Comparison of ENCODE assay signal across 8 cellular contexts in genomic region chr11:33869511-33870422, GRCh38. TPM values are rescaled to one million over a fixed set of nuclear protein-coding genes. Genes with fewer than 3 reads are reported as not detected.
DNase-seq lines count a peak whose midpoint lies in the region; ATAC-seq and TF ChIP-seq lines count a peak whose summit lies in the region.

No MANE protein-coding gene starts in this region.

- POLR2A ChIA-PET in HEK293 (lab: Yijun Ruan, JAX): interaction anchor here (0.7 kb wide), 1 partner anchor 206 kb away, joined by 3 read pairs; no protein-coding TSS in a partner anchor
- POLR2A ChIA-PET in activated naive CD8-positive, alpha-beta T cell treated with anti-CD3 and anti-CD28 coated beads, Interleukin-2, amount 10 ng/mL, durations not matched to agents 7 days and 5 days (lab: Charles Lee): interaction anchor here (1.1 kb wide), 1 partner anchor 24 kb away, joined by 4 read pairs; no protein-coding TSS in a partner anchor

- TF ChIP-seq CTCF in HEK293 (tag by site-specific recombination; IDR thresholded peaks at IDR 0.05): no peak

- ATAC-seq in activated naive CD8-positive, alpha-beta T cell treated with anti-CD3 and anti-CD28 coated beads, Interleukin-2, amount 10 ng/mL, durations not matched to agents 7 days and 5 days (ENCODE audit: low read depth): peak; percentile 57
- ATAC-seq in left ventricle myocardium superior: peak; percentile 84
- ATAC-seq in HG02571 (IDR thresholded peaks at IDR 0.05; ENCODE audit: unreplicated experiment): no peak

- no peaks in the 10 kb centered on the region for H3K36me3 ChIP-seq in HEK293 (ENCODE audit: control insufficient read depth in 2 of 2, insufficient read depth in 1 of 2, low read length in 2 of 2)

- H3K9me3 Mint-ChIP-seq in activated naive CD8-positive, alpha-beta T cell treated with anti-CD3 and anti-CD28 coated beads, Interleukin-2, amount 10 ng/mL, durations not matched to agents 7 days and 5 days: no peaks in the 10 kb centered on the region

- peaks cover 79% of the 10 kb centered on the region for H3K27me3 Mint-ChIP-seq in activated naive CD8-positive, alpha-beta T cell treated with anti-CD3 and anti-CD28 coated beads, Interleukin-2, amount 10 ng/mL, durations not matched to agents 7 days and 5 days

- H3K4me1 ChIP-seq in HEK293 (ENCODE audit: control insufficient read depth, insufficient read depth, low read length): no peaks in the 10 kb centered on the region

- peaks cover 9% of the 10 kb centered on the region for H3K4me1 Mint-ChIP-seq in activated naive CD8-positive, alpha-beta T cell treated with anti-CD3 and anti-CD28 coated beads, Interleukin-2, amount 10 ng/mL, durations not matched to agents 7 days and 5 days

- no peaks in the 10 kb centered on the region for H3K9me3 ChIP-seq in HEK293 (ENCODE audit: control insufficient read depth, insufficient read depth, low read depth, low read length)

- no peaks in the 10 kb centered on the region for H3K36me3 Mint-ChIP-seq in activated naive CD8-positive, alpha-beta T cell treated with anti-CD3 and anti-CD28 coated beads, Interleukin-2, amount 10 ng/mL, durations not matched to agents 7 days and 5 days

- CTCF ChIA-PET in HEK293 (lab: Yijun Ruan, JAX): interaction anchor here (0.7 kb wide), 5 partner anchors 26 to 1049 kb away, joined by 3 read pairs; no protein-coding TSS in a partner anchor

- no peak overlapping the region; the same call in 1 of the 2 replicates for H3K27ac ChIP-seq in HEK293 (ENCODE audit: extremely low read depth, low read depth, low read length)

- peak overlapping the region; percentile 89 for H3K4me3 Mint-ChIP-seq in activated naive CD8-positive, alpha-beta T cell treated with anti-CD3 and anti-CD28 coated beads, Interleukin-2, amount 10 ng/mL, durations not matched to agents 7 days and 5 days

- intact Hi-C loops in left ventricle myocardium superior (cut with micrococcal nuclease): no loop called here

- peak overlapping the region; percentile 46 for H3K4me3 ChIP-seq in HEK293 (ENCODE audit: low read depth, low read length)

- H3K27ac Mint-ChIP-seq in activated naive CD8-positive, alpha-beta T cell treated with anti-CD3 and anti-CD28 coated beads, Interleukin-2, amount 10 ng/mL, durations not matched to agents 7 days and 5 days: no peak overlapping the region

- DNase-seq in GM03348 (ENCODE audit: low spot score) (peak; percentile 60), NCI-H446 (lab: John Stamatoyannopoulos, UW) (peak; percentile 19 to 46), left ventricle myocardium superior (peak; percentile 62), pons (ENCODE audit: low spot score) (peak; percentile 78), amniotic stem cell (lab: John Stamatoyannopoulos, UW) (no peak)
- peak; percentile 51 for DNase-seq in activated naive CD8-positive, alpha-beta T cell treated with anti-CD3 and anti-CD28 coated beads, Interleukin-2, amount 10 ng/mL, durations not matched to agents 7 days and 5 days

TF ChIP-seq in HEK293, 187 proteins besides CTCF, POLR2A, EP300 and RAD21:
- TF ChIP-seq ZBTB6 (tag by site-specific recombination; IDR thresholded peaks at IDR 0.05) (peak; percentile 82; the same call in 1 of the 2 replicates), ZNF571 (tag by site-specific recombination; IDR thresholded peaks at IDR 0.05) (no peak), ZFP69B (tag by site-specific recombination; IDR thresholded peaks at IDR 0.05) (peak; percentile 97), ZBTB8A (tag by site-specific recombination; IDR thresholded peaks at IDR 0.05) (peak; percentile 67), ZNF692 (tag by site-specific recombination; IDR thresholded peaks at IDR 0.05) (peak; percentile 97), PRDM1 (tag by site-specific recombination; IDR thresholded peaks at IDR 0.05) (0 out of 2 replicates have a peak, but pooled peaks have one; percentile 15), ZBTB26 (tag by site-specific recombination; optimal IDR thresholded peaks at IDR 0.05) (peak; percentile 36), MZF1 (tag by site-specific recombination; IDR thresholded peaks at IDR 0.05; ENCODE audit: borderline replicate concordance) (no peak), ZBTB17 (tag by site-specific recombination; IDR thresholded peaks at IDR 0.05) (peak; percentile 49), ZNF335 (tag by site-specific recombination; conservative IDR thresholded peaks at IDR 0.05) (peak; percentile 76), ZNF560 (tag by site-specific recombination; IDR thresholded peaks at IDR 0.05; ENCODE audit: borderline replicate concordance) (no peak)

RNA-seq across cellular contexts. Expression of gene LMO2, which starts 22.1 kb away (rescaled TPM):
- total RNA-seq in activated naive CD8-positive, alpha-beta T cell treated with anti-CD3 and anti-CD28 coated beads, Interleukin-2, amount 10 ng/mL, durations not matched to agents 7 days and 5 days: under 1 TPM; 0.44 to 0.48 TPM
- total RNA-seq in left ventricle myocardium superior: 10.9 TPM
